In genomic region chr1:169634145-169634544, GRCh38 we compare ENCODE assay signal across 31 cellular contexts. TPM values are rescaled to one million over a fixed set of nuclear protein-coding genes. Genes with fewer than 3 reads are reported as not detected.
"Had no signal": no experiment of that assay in that cellular context is flagged by ENCODE, and none has a peak within 500 bp of the region (broad histone marks: within the 10 kb centered on the region; RNA-seq: fewer than 3 reads in every experiment).

No MANE protein-coding gene starts in this region.

- ATAC-seq: effector memory CD8-positive, alpha-beta T cell; esophagus mucosa; gastrocnemius medialis; heart right ventricle; left cardiac atrium; left lung; left ventricle myocardium superior; lower lobe of right lung; mucosa of descending colon had no signal

- H3K9me3 ChIP-seq: colonic mucosa had no signal

- DNase-seq: colonic mucosa; cortex of kidney; effector CD8-positive, alpha-beta T cell; effector memory CD8-positive, alpha-beta T cell; endodermal cell; erythroblast; esophagus squamous epithelium; foreskin fibroblast; foreskin melanocyte; gastrocnemius medialis; glutamatergic neuron; head of caudate nucleus; heart right ventricle; hippocampal formation; left cardiac atrium; left lung; left ventricle myocardium superior; lower lobe of right lung; mesenchymal stem cell; mucosa of descending colon; naive B cell had no signal

- H3K27ac ChIP-seq: colonic mucosa, epithelial cell of prostate, esophagus squamous epithelium, gastrocnemius medialis, heart right ventricle, left lung, lower lobe of right lung had no signal

- FAIRE-seq: endometrium, islet of Langerhans, keratinocyte had no signal

- H3K4me1 ChIP-seq: colonic mucosa, esophagus squamous epithelium, gastrocnemius medialis, heart right ventricle, left lung had no signal

- H3K4me3 ChIP-seq: colonic mucosa, esophagus squamous epithelium, gastrocnemius medialis, heart right ventricle, left lung, lower lobe of right lung, mucosa of descending colon had no signal

- H3K27me3 ChIP-seq: colonic mucosa, esophagus squamous epithelium, gastrocnemius medialis, left lung had no signal

- H3K36me3 ChIP-seq: colonic mucosa, esophagus squamous epithelium, gastrocnemius medialis, heart right ventricle, left lung, lower lobe of right lung had no signal

RNA-seq across cellular contexts. Expression of gene SELP, which starts 4.2 kb away (rescaled TPM):
- total RNA-seq: endodermal cell, kidney epithelial cell, myocyte had no signal

RNA-seq across cellular contexts. Expression of gene F5, which starts 47.9 kb away (rescaled TPM):
- total RNA-seq: dermis microvascular lymphatic vessel endothelial cell, glomerular endothelial cell, kidney epithelial cell, lung microvascular endothelial cell, myocyte had no signal
